ENCODE assay signal across 13 cellular contexts in genomic region chr9:81814404-81814793, GRCh38.
DNase-seq lines count a peak whose midpoint lies in the region; ATAC-seq and TF ChIP-seq lines count a peak whose summit lies in the region.
"Had no signal": no experiment of that assay in that cellular context is flagged by ENCODE, and none has a peak within 500 bp of the region (broad histone marks: within the 10 kb centered on the region; RNA-seq: fewer than 3 reads in every experiment).

No MANE protein-coding gene starts in this region.

- H3K27ac Mint-ChIP-seq in immature natural killer cell, result peak overlapping the region; percentile 44 to 85 (median 72)
- peak overlapping the region; percentile 29 for H3K27ac Mint-ChIP-seq in stimulated activated memory B cell treated with anti-CD40 and anti-IgM and Interleukin-4, amounts not matched to agents 10 μg/mL and 1 μg/mL and 100 μg/mL, for 72 hours
- H3K27ac Mint-ChIP-seq: CD14-positive monocyte had no signal

- H3K36me3 ChIP-seq in Loucy (ENCODE audit: insufficient read depth, low read length) (no peaks in the 10 kb centered on the region), testis (ENCODE audit: low read depth, missing control alignments) (no peaks in the 10 kb centered on the region)
- H3K36me3 ChIP-seq: brain microvascular endothelial cell, ovary, suprapubic skin had no signal

- no peak overlapping the region for H3K9ac ChIP-seq in Loucy (ENCODE audit: low read depth, low read length, poor library complexity, severe bottlenecking)

- H3K4me3 ChIP-seq in Loucy (ENCODE audit: low read length, poor library complexity, severe bottlenecking), result peak overlapping the region; percentile 20
- H3K4me3 ChIP-seq in testis, result no peak overlapping the region
- H3K4me3 ChIP-seq: ovary, suprapubic skin had no signal

- DNase-seq in immature natural killer cell (peak in 1 of 3 donors; percentile 3), testis (no peak), NCI-H2171 (lab: John Stamatoyannopoulos, UW) (no peak), left cardiac atrium (no peak)
- DNase-seq: activated gamma-delta T cell treated with Interleukin-2 at 50 U/mL for 16 hours, brain microvascular endothelial cell, NCI-H1105 treated with DMSO at 0.1 percent for 48 hours, ovary had no signal

- no peak for TF ChIP-seq POLR2A in testis (IDR thresholded peaks at IDR 0.05)

- no peaks in the 10 kb centered on the region for H3K79me2 ChIP-seq in Loucy (ENCODE audit: insufficient read depth, low read length)

- H3K36me3 Mint-ChIP-seq in immature natural killer cell, result peaks cover 0 to 3% (median 0%) of the 10 kb centered on the region in 3 donors
- H3K36me3 Mint-ChIP-seq in stimulated activated memory B cell treated with anti-CD40 and anti-IgM and Interleukin-4, amounts not matched to agents 10 μg/mL and 1 μg/mL and 100 μg/mL, for 72 hours, result no peaks in the 10 kb centered on the region
- H3K36me3 Mint-ChIP-seq: CD14-positive monocyte had no signal

- H3K9me2 ChIP-seq in Loucy (replicated peaks; ENCODE audit: low read depth, low read length), result no peaks in the 10 kb centered on the region

- H3K4me1 Mint-ChIP-seq in immature natural killer cell, result peaks cover 32 to 45% of the 10 kb centered on the region in 2 donors
- peaks cover 29% of the 10 kb centered on the region for H3K4me1 Mint-ChIP-seq in stimulated activated memory B cell treated with anti-CD40 and anti-IgM and Interleukin-4, amounts not matched to agents 10 μg/mL and 1 μg/mL and 100 μg/mL, for 72 hours
- H3K4me1 Mint-ChIP-seq: CD14-positive monocyte had no signal

- intact Hi-C loops in testis (cut with DNase I; ENCODE audit: low total_unique reads) (no loop called here), left cardiac atrium (cut with DNase I) (no loop called here)

- no peak for TF ChIP-seq CTCF in Loucy (conservative IDR thresholded peaks at IDR 0.05; ENCODE audit: low read length)
- TF ChIP-seq CTCF in testis (IDR thresholded peaks at IDR 0.05), result no peak

- peaks cover 0 to 3% (median 2%) of the 10 kb centered on the region in 3 donors for H3K27me3 Mint-ChIP-seq in immature natural killer cell (ENCODE audit: low read depth in 3 of 3)
- no peaks in the 10 kb centered on the region for H3K27me3 Mint-ChIP-seq in stimulated activated memory B cell treated with anti-CD40 and anti-IgM and Interleukin-4, amounts not matched to agents 10 μg/mL and 1 μg/mL and 100 μg/mL, for 72 hours

- H3K4me3 Mint-ChIP-seq in immature natural killer cell, result peak overlapping the region; percentile 39 to 81 (median 72)
- H3K4me3 Mint-ChIP-seq in stimulated activated memory B cell treated with anti-CD40 and anti-IgM and Interleukin-4, amounts not matched to agents 10 μg/mL and 1 μg/mL and 100 μg/mL, for 72 hours, result no peak overlapping the region
- H3K4me3 Mint-ChIP-seq: CD14-positive monocyte had no signal

- H3F3A ChIP-seq in Loucy (ENCODE audit: low read depth), result no peaks in the 10 kb centered on the region

- peak overlapping the region; percentile 37 for H3K4me2 ChIP-seq in Loucy (ENCODE audit: low read depth, low read length, poor library complexity, severe bottlenecking)

- H3K9me3 ChIP-seq in Loucy (ENCODE audit: insufficient read depth, low read depth, low read length) (no peaks in the 10 kb centered on the region), testis (no peaks in the 10 kb centered on the region)
- H3K9me3 ChIP-seq: ovary, suprapubic skin had no signal

- H3K4me1 ChIP-seq in Loucy (ENCODE audit: insufficient read depth, low read length, poor library complexity, severe bottlenecking) (peaks cover 12% of the 10 kb centered on the region), testis (peaks cover 10% of the 10 kb centered on the region)

- peak overlapping the region in 1 of 2 donors; percentile 31 for H3K27ac ChIP-seq in testis
- H3K27ac ChIP-seq: brain microvascular endothelial cell, ovary, suprapubic skin had no signal

- no peaks in the 10 kb centered on the region for H3K9me3 Mint-ChIP-seq in immature natural killer cell
- no peaks in the 10 kb centered on the region for H3K9me3 Mint-ChIP-seq in stimulated activated memory B cell treated with anti-CD40 and anti-IgM and Interleukin-4, amounts not matched to agents 10 μg/mL and 1 μg/mL and 100 μg/mL, for 72 hours

- no peaks in the 10 kb centered on the region for H4K20me1 ChIP-seq in Loucy (ENCODE audit: insufficient read depth, low read length, poor library complexity, severe bottlenecking)

- ATAC-seq in GM19035 (IDR thresholded peaks at IDR 0.05; ENCODE audit: unreplicated experiment) (peak; percentile 2), left cardiac atrium (no peak)
- ATAC-seq in stimulated activated memory B cell treated with anti-CD40 and anti-IgM and Interleukin-4, amounts not matched to agents 10 μg/mL and 1 μg/mL and 100 μg/mL, for 72 hours, result no peak

- 0 out of 2 replicates have a peak overlapping the region, but pooled peaks have one; percentile 1 for H2AFZ ChIP-seq in Loucy (ENCODE audit: low read length)

- H3K27me3 ChIP-seq in Loucy (ENCODE audit: insufficient read depth, low read length, poor library complexity, severe bottlenecking) (no peaks in the 10 kb centered on the region), testis (no peaks in the 10 kb centered on the region)
- H3K27me3 ChIP-seq: brain microvascular endothelial cell, ovary, suprapubic skin had no signal
